In genomic region chr10:6537704-6538103, GRCh38 we compare ENCODE assay signal across 16 cellular contexts. TPM values are rescaled to one million over a fixed set of nuclear protein-coding genes. Genes with fewer than 3 reads are reported as not detected.
A peak's percentile ranks its signal among the peaks of the same experiment; 100 is the strongest.
DNase-seq lines count a peak whose midpoint lies in the region; ATAC-seq and TF ChIP-seq lines count a peak whose summit lies in the region.
"Had no signal": no experiment of that assay in that cellular context is flagged by ENCODE, and none has a peak within 500 bp of the region (broad histone marks: within the 10 kb centered on the region; RNA-seq: fewer than 3 reads in every experiment).

No MANE protein-coding gene starts in this region.

- no peak overlapping the region for H3K23ac ChIP-seq in H9 (ENCODE audit: insufficient read length, low read depth, low read length)

- no peak overlapping the region for H2BK15ac ChIP-seq in H9 (ENCODE audit: low read depth, low read length)

- TF ChIP-seq CTCF in CD4-positive, alpha-beta T cell (IDR thresholded peaks at IDR 0.05) = no peak
- TF ChIP-seq CTCF in H9 (conservative IDR thresholded peaks at IDR 0.05) = peak; percentile 24; the same call in 1 of the 3 replicates
- no peak for TF ChIP-seq CTCF in WTC11 (IDR thresholded peaks at IDR 0.05)

- no peak overlapping the region for H3K14ac ChIP-seq in H9 (ENCODE audit: insufficient read depth, low read length)

- H2BK12ac ChIP-seq in H9 (ENCODE audit: insufficient read length, low read depth, low read length) = no peak overlapping the region

- no peak overlapping the region for H2BK20ac ChIP-seq in H9 (ENCODE audit: low read depth, low read length, poor library complexity, severe bottlenecking)

- H3T11ph ChIP-seq in H9 (ENCODE audit: low read length) = no peak overlapping the region

- H3K79me2 ChIP-seq in H9 (ENCODE audit: insufficient read depth, low read length) = no peaks in the 10 kb centered on the region
- H3K79me2 ChIP-seq: hepatocyte had no signal

- H3K27me3 ChIP-seq in CD4-positive, alpha-beta T cell (ENCODE audit: control insufficient read depth, insufficient read depth, low read length) = no peaks in the 10 kb centered on the region
- no peaks in the 10 kb centered on the region for H3K27me3 ChIP-seq in H9 (ENCODE audit: insufficient read depth, low read length)
- H3K27me3 ChIP-seq: ascending aorta, hepatocyte, sigmoid colon had no signal

- no peak overlapping the region for H3K9ac ChIP-seq in H9 (ENCODE audit: extremely low read depth, insufficient read length, low read length)
- H3K9ac ChIP-seq: neural progenitor cell had no signal

- H3K56ac ChIP-seq in H9 (ENCODE audit: insufficient read length, low read depth, low read length) = no peak overlapping the region

- no peaks in the 10 kb centered on the region for H3K9me3 ChIP-seq in CD4-positive, alpha-beta T cell (ENCODE audit: control insufficient read depth, low read length)
- H3K9me3 ChIP-seq in H9 (ENCODE audit: control insufficient read depth, low read depth, low read length) = no peaks in the 10 kb centered on the region
- H3K9me3 ChIP-seq: ascending aorta, sigmoid colon had no signal

- H3K4ac ChIP-seq in H9 (ENCODE audit: low read depth, low read length) = no peak overlapping the region

- no peak overlapping the region for H4K5ac ChIP-seq in H9 (ENCODE audit: insufficient read length, low read depth, low read length)

- H2AK5ac ChIP-seq in H9 (ENCODE audit: insufficient read length, low read length) = no peak overlapping the region

- H2BK120ac ChIP-seq in H9 (ENCODE audit: low read depth, low read length, poor library complexity, severe bottlenecking) = no peak overlapping the region

- H3K27me3 Mint-ChIP-seq in CD4-positive, alpha-beta T cell = no peaks in the 10 kb centered on the region
- 0 out of 2 replicates have a peak, but pooled peaks cover 3% of the 10 kb centered on the region for H3K27me3 Mint-ChIP-seq in H9 (ENCODE audit: low read depth)
- H3K27me3 Mint-ChIP-seq in WTC11 (ENCODE audit: low read depth) = no peaks in the 10 kb centered on the region; the same call in 1 of the 2 replicates

- POLR2A ChIA-PET in CD4-positive, alpha-beta T cell (lab: Charles Lee) = interaction anchor here (0.6 to 1.4 kb wide), 4 partner anchors 25 to 46 kb away, joined by 3 to 5 read pairs (median 3); no protein-coding TSS in a partner anchor
- POLR2A ChIA-PET in WTC11 (lab: Charles Lee) = no interaction called here

- H4K20me1 ChIP-seq in H9 (ENCODE audit: control insufficient read depth, insufficient read depth, insufficient read length) = no peaks in the 10 kb centered on the region

- peaks cover 83% of the 10 kb centered on the region for H3K4me1 Mint-ChIP-seq in CD4-positive, alpha-beta T cell (ENCODE audit: low read depth)
- H3K4me1 Mint-ChIP-seq in H9 (0 out of 4 replicates have a peak, but pooled peaks cover 0 to 4% of the 10 kb centered on the region in 2 experiments), WTC11 (peaks cover 3% of the 10 kb centered on the region; the same call in 1 of the 2 replicates)
- H3K4me1 Mint-ChIP-seq: neural progenitor cell had no signal

- H2AFZ ChIP-seq in H9 (ENCODE audit: low read length) = no peak overlapping the region
- H2AFZ ChIP-seq: hepatocyte, neural progenitor cell had no signal

- no peak overlapping the region for H3K27ac ChIP-seq in CD4-positive, alpha-beta T cell (ENCODE audit: low read depth, low read length)
- no peak overlapping the region for H3K27ac ChIP-seq in H9 (ENCODE audit: insufficient read length, low read depth, low read length)
- H3K27ac ChIP-seq: ascending aorta, coronary artery, hepatocyte, neural progenitor cell, sigmoid colon had no signal

- H3K9me3 Mint-ChIP-seq in CD4-positive, alpha-beta T cell = no peaks in the 10 kb centered on the region
- H3K9me3 Mint-ChIP-seq in H9 (no peaks in the 10 kb centered on the region), WTC11 (no peaks in the 10 kb centered on the region)
- H3K9me3 Mint-ChIP-seq: neural progenitor cell had no signal

- intact Hi-C loops in CD4-positive, alpha-beta T cell (cut with DNase I, micrococcal nuclease) = loop anchor here in 1 of 2 experiments (5.0 kb wide), 1 partner anchor 1690 kb away; no protein-coding TSS in a partner anchor

- no peak overlapping the region for H2BK5ac ChIP-seq in H9 (ENCODE audit: insufficient read length, low read length)

- no peak overlapping the region for H3K4me2 ChIP-seq in H9 (ENCODE audit: insufficient read depth, insufficient read length, low read length)
- H3K4me2 ChIP-seq: hepatocyte, neural progenitor cell had no signal

- no peaks in the 10 kb centered on the region for H3K23me2 ChIP-seq in H9 (ENCODE audit: insufficient read length, low read depth, low read length, poor library complexity, severe bottlenecking)

- ATAC-seq in CD4-positive, alpha-beta T cell (ENCODE audit: poor library complexity) = no peak
- peak; percentile 58 for ATAC-seq in WTC11
- no peak for ATAC-seq in HG02571 (IDR thresholded peaks at IDR 0.05; ENCODE audit: unreplicated experiment)
- ATAC-seq: activated CD4-positive, CD25-positive, alpha-beta regulatory T cell treated with anti-CD3 and anti-CD28 coated beads, Interleukin-2, amount 50 U/mL, for 24 hours; SK-N-SH treated with all-trans-retinoic acid at 6 μM for 48 hours; stimulated activated naive CD8-positive, alpha-beta T cell treated with anti-CD3 and anti-CD28 coated beads, Interleukin-15, Interleukin-2, amounts not matched to agents 100 U/mL and 50 U/mL, for 24 hours had no signal

- peaks cover 41% of the 10 kb centered on the region for H3K36me3 Mint-ChIP-seq in CD4-positive, alpha-beta T cell (ENCODE audit: low read depth)
- H3K36me3 Mint-ChIP-seq in H9 (ENCODE audit: insufficient read depth in 1 of 3, low read depth in 3 of 3) (no peaks in the 10 kb centered on the region), WTC11 (no peaks in the 10 kb centered on the region)
- H3K36me3 Mint-ChIP-seq: neural progenitor cell had no signal

- CTCF ChIA-PET in CD4-positive, alpha-beta T cell (lab: Charles Lee) = interaction anchor here (1.2 kb wide), 1 partner anchor 9 kb away, joined by 3 read pairs; no protein-coding TSS in a partner anchor
- CTCF ChIA-PET in WTC11 (lab: Charles Lee) = interaction anchor here (0.7 to 2.0 kb wide), 7 partner anchors 10 to 100 kb away, joined by 3 to 8 read pairs (median 3); no protein-coding TSS in a partner anchor

- no peak overlapping the region for H3K18ac ChIP-seq in H9 (ENCODE audit: insufficient read length, low read depth, low read length)

- no peak overlapping the region for H4K8ac ChIP-seq in H9 (replicated peaks; ENCODE audit: insufficient read length, low read depth, low read length)

- peak overlapping the region; percentile 72 for H3K27ac Mint-ChIP-seq in CD4-positive, alpha-beta T cell
- no peak overlapping the region for H3K27ac Mint-ChIP-seq in H9
- no peak overlapping the region for H3K27ac Mint-ChIP-seq in WTC11
- H3K27ac Mint-ChIP-seq: neural progenitor cell had no signal

- H3K4me1 ChIP-seq in H9 (ENCODE audit: insufficient read depth, low read length) = peaks cover under 1% of the 10 kb centered on the region; the same call in 1 of the 2 replicates
- H3K4me1 ChIP-seq: ascending aorta, sigmoid colon had no signal

- no CpG with 5 or more reads among the region's 6 CpGs for WGBS in H9 (ENCODE audit: extremely low coverage, insufficient read length, low lambda C conversion rate)

- no peak for DNase-seq in CD4-positive, alpha-beta T cell
- no peak for DNase-seq in H9
- no peak for DNase-seq in WTC11 (ENCODE audit: low spot score)
- DNase-seq in medulla oblongata (ENCODE audit: extremely low spot score) = peak; percentile 33
- no peak for DNase-seq in NCI-H2196 (lab: John Stamatoyannopoulos, UW; ENCODE audit: unreplicated experiment)
- no peak for DNase-seq in NCI-H774 (lab: John Stamatoyannopoulos, UW)
- DNase-seq: NK-92 treated with Interleukin-12 subunit alpha and Interleukin-12 subunit beta, amount 100 ng/mL, for 24 hours; sigmoid colon; stimulated activated naive CD8-positive, alpha-beta T cell treated with anti-CD3 and anti-CD28 coated beads, Interleukin-15, Interleukin-2, amounts not matched to agents 100 U/mL and 50 U/mL, for 24 hours had no signal

- no peak overlapping the region for H4K91ac ChIP-seq in H9 (ENCODE audit: insufficient read length, low read depth, low read length)

- no peak overlapping the region for H3K4me3 Mint-ChIP-seq in CD4-positive, alpha-beta T cell
- H3K4me3 Mint-ChIP-seq in H9 (no peak overlapping the region), WTC11 (no peak overlapping the region)
- H3K4me3 Mint-ChIP-seq: neural progenitor cell had no signal

- no peaks in the 10 kb centered on the region for H3K79me1 ChIP-seq in H9 (ENCODE audit: insufficient read depth, low read depth, low read length, poor library complexity, severe bottlenecking)

TF ChIP-seq in WTC11, 78 proteins besides CTCF, POLR2A, EP300 and RAD21 (continues in another document):
- no peak for TF ChIP-seq GABPB1 (CRISPR knock-in tag; IDR thresholded peaks at IDR 0.05)
- no peak for TF ChIP-seq MXD4 (CRISPR knock-in tag; IDR thresholded peaks at IDR 0.05; ENCODE audit: borderline replicate concordance)
- TF ChIP-seq JAZF1 (CRISPR knock-in tag; IDR thresholded peaks at IDR 0.05) = no peak
- no peak for TF ChIP-seq ZNF512 (CRISPR knock-in tag; IDR thresholded peaks at IDR 0.05; ENCODE audit: borderline replicate concordance)
- TF ChIP-seq ZNF219 (CRISPR knock-in tag; IDR thresholded peaks at IDR 0.05; ENCODE audit: borderline replicate concordance) = no peak
- no peak for TF ChIP-seq HMGA2 (CRISPR knock-in tag; IDR thresholded peaks at IDR 0.05)
- TF ChIP-seq CREB1 (CRISPR knock-in tag; IDR thresholded peaks at IDR 0.05) = no peak
- no peak for TF ChIP-seq ZMAT4 (CRISPR knock-in tag; IDR thresholded peaks at IDR 0.05)
- TF ChIP-seq TCF7 (CRISPR knock-in tag; IDR thresholded peaks at IDR 0.05; ENCODE audit: low read depth) = no peak
- TF ChIP-seq NR2C2 (CRISPR knock-in tag; IDR thresholded peaks at IDR 0.05) = no peak

RNA-seq across cellular contexts. Expression of gene PRKCQ, which starts 42.4 kb away (rescaled TPM):
- total RNA-seq in CD4-positive, alpha-beta T cell = 10 to 100 TPM; 43.4 to 43.9 TPM
- total RNA-seq in H9 (2021) = 11.8 and 12.1 TPM in 2 replicates
- total RNA-seq in WTC11 (2021) = 8.4 to 8.7 TPM (median 8.7 TPM) in 3 replicates
- total RNA-seq: ascending aorta had no signal
